ENCODE assay signal across 19 cellular contexts in genomic region chr4:186366326-186366725, GRCh38.
"Had no signal": no experiment of that assay in that cellular context is flagged by ENCODE, and none has a peak within 500 bp of the region (broad histone marks: within the 10 kb centered on the region; RNA-seq: fewer than 3 reads in every experiment).

No MANE protein-coding gene starts in this region.

- DNase-seq: activated CD4-positive, alpha-beta T cell treated with anti-CD3 and anti-CD28 coated beads, Interleukin-2, amount 50 U/mL, for 4 hours; activated gamma-delta T cell treated with Interleukin-2 at 50 U/mL for 16 hours; cerebellar nuclear complex; cortex of kidney; effector CD4-positive, alpha-beta T cell; esophagus squamous epithelium; left ventricle myocardium superior; mucosa of descending colon; naive B cell; psoas muscle; right cardiac atrium; stomach; trophoblast cell had no signal

- ATAC-seq: activated naive CD4-positive, alpha-beta T cell treated with anti-CD3 and anti-CD28 coated beads, Interleukin-2, amount 50 U/mL, for 72 hours; left ventricle myocardium superior; mucosa of descending colon; psoas muscle; right cardiac atrium had no signal

- H3K4me1 Mint-ChIP-seq: memory B cell, naive B cell, neural crest cell had no signal

- H3K9me3 ChIP-seq: psoas muscle had no signal

- H3K27ac Mint-ChIP-seq: activated naive CD4-positive, alpha-beta T cell treated with anti-CD3 and anti-CD28 coated beads, Interleukin-2, amount 50 U/mL, for 72 hours; activated T-helper 1 cell treated with anti-CD3 and anti-CD28 coated beads, Interleukin-12 subunit alpha, Interleukin-12 subunit beta, Interleukin-2, Interleukin-4 antibody, amounts not matched to agents 30 ng/mL and 10 ng/mL and 1 ng/mL, durations not matched to agents 14 hours and 24 hours and 36 hours; memory B cell; naive B cell had no signal

- H3K4me3 ChIP-seq: esophagus squamous epithelium, mucosa of descending colon, psoas muscle, stomach, vagina had no signal

- H3K4me3 Mint-ChIP-seq: activated T-helper 1 cell treated with anti-CD3 and anti-CD28 coated beads, Interleukin-12 subunit alpha, Interleukin-12 subunit beta, Interleukin-2, Interleukin-4 antibody, amounts not matched to agents 30 ng/mL and 10 ng/mL and 1 ng/mL, durations not matched to agents 14 hours and 24 hours and 36 hours; memory B cell; naive B cell; neural crest cell had no signal

- H3K27me3 ChIP-seq: esophagus squamous epithelium, stomach, vagina had no signal

- H3K27ac ChIP-seq: esophagus squamous epithelium, psoas muscle, stomach, vagina, VCaP had no signal

- H3K36me3 ChIP-seq: esophagus squamous epithelium, stomach, vagina had no signal

- H3K4me1 ChIP-seq: psoas muscle, stomach, vagina had no signal

- H3K27me3 Mint-ChIP-seq: memory B cell, naive B cell had no signal
